24 cellular contexts compared by ENCODE assay signal in genomic region chr13:23254506-23254905, GRCh38.
"Had no signal": no experiment of that assay in that cellular context is flagged by ENCODE, and none has a peak within 500 bp of the region (broad histone marks: within the 10 kb centered on the region; RNA-seq: fewer than 3 reads in every experiment).

No MANE protein-coding gene starts in this region.

- H3K4me2 ChIP-seq: SK-N-SH had no signal

- H3K9me3 ChIP-seq: MG63, SK-N-SH had no signal

- DNase-seq: IMR-90, Karpas-422, KG1, MG63, NCI-H1092, NCI-H1105 treated with DMSO at 0.1 percent for 48 hours, NCI-H1417 treated with DMSO at 0.1 percent for 48 hours, NCI-H146, NCI-H1694 treated with DMSO at 0.1 percent for 48 hours, NCI-H1930, NCI-H2081, NCI-H2107, NCI-H2227 treated with DMSO at 0.1 percent for 48 hours, NCI-H510A, NCI-H524 treated with DMSO at 0.1 percent for 48 hours, NCI-H69, NCI-H774, PC-3, SHP77, SK-N-SH, SW 1271 had no signal

- H3K27ac ChIP-seq: RWPE1 had no signal

- ATAC-seq: HepG2, Panc1, PC-3 had no signal

- H3K36me3 ChIP-seq: MG63 had no signal

- H3K9ac ChIP-seq: SK-N-SH had no signal

- H3K27me3 ChIP-seq: MG63 had no signal

- H3K4me3 ChIP-seq: MG63 had no signal

- FAIRE-seq: HepG2 had no signal
